ENCODE assay signal across 12 cellular contexts in the genomic region with DNA sequence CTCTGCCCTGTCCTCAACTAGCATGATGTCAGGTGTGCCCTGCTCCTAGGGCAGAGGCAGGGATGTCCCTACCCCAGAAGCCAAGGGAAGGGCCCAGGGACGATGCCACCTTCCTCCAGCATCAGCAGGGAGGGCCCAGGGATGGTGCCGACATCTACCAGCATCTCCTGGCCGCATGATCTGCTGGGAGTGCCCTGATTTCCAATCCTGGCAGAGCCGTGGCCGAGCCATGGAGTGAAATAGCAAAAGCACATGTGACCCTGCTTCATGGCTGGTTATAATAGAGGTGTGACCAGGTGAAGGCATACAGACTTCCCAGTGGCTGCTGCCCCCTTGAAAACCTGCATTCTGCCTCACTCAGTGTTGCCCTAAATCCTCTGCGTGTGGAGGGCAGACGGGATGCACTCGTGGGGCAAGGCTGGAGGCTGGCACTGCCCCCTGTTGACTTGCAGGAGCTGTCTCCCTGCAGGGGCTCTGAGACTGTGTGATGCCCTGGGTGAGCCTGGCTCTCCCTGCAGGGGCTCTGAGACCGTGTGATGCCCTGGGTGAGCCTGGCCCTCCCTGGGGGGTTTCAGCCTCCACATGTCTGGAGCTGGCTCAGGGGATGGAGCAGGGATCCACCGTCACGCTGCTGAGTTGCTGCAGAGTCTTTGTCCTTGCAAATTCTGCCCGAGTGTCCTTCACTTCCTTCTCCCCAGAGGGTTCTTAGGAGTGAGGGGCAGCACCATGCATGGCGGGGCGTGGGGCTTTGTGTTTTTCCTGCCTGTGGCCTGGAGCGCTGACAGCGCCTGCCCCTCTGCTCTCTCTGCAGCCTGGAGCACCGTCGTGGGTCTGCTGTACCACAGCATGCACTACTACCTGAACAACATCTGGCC. TPM values are rescaled to one million over a fixed set of nuclear protein-coding genes. Genes with fewer than 3 reads are reported as not detected.
"Had no signal": no experiment of that assay in that cellular context is flagged by ENCODE, and none has a peak within 500 bp of the region (broad histone marks: within the 10 kb centered on the region; RNA-seq: fewer than 3 reads in every experiment).

No MANE protein-coding gene starts in this region.

- H3K27ac ChIP-seq: cardiac muscle cell, tibial artery, uterus had no signal

- H3K36me3 ChIP-seq: uterus had no signal

- H3K9me3 ChIP-seq: mucosa of descending colon, tibial artery, uterus had no signal

- H3K27me3 Mint-ChIP-seq: activated T-helper 17 cell treated with anti-CD3 and anti-CD28 coated beads, Interleukin-2, amount 50 U/mL, for 72 hours had no signal

- H3K27me3 ChIP-seq: cardiac muscle cell, tibial artery, uterus had no signal

- H3K36me3 Mint-ChIP-seq: naive thymus-derived CD8-positive, alpha-beta T cell had no signal

- H3K4me1 ChIP-seq: tibial artery had no signal

- H3K27ac Mint-ChIP-seq: activated naive CD4-positive, alpha-beta T cell treated with anti-CD3 and anti-CD28 coated beads for 36 hours; activated T-helper 17 cell treated with anti-CD3 and anti-CD28 coated beads, Interleukin-2, amount 50 U/mL, for 72 hours; naive thymus-derived CD8-positive, alpha-beta T cell had no signal

- DNase-seq: activated CD4-positive, alpha-beta T cell treated with anti-CD3 and anti-CD28 coated beads, Interleukin-2, amount 50 U/mL, for 1 hour; activated naive CD4-positive, alpha-beta T cell treated with anti-CD3 and anti-CD28 coated beads for 36 hours; activated T-cell treated with anti-CD3 and anti-CD28 coated beads for 4 hours; mucosa of descending colon; naive thymus-derived CD8-positive, alpha-beta T cell; stimulated activated CD4-positive, alpha-beta T cell treated with anti-CD3 and anti-CD28 coated beads, Interleukin-15, amount 100 ng/mL, for 24 hours; stimulated activated CD4-positive, alpha-beta T cell treated with anti-CD3 and anti-CD28 coated beads, Interleukin-4, amount 100 ng/mL, for 24 hours; tibial artery; uterus had no signal

- ATAC-seq: activated T-helper 17 cell treated with anti-CD3 and anti-CD28 coated beads, Interleukin-2, amount 50 U/mL, for 72 hours; esophagus mucosa; mucosa of descending colon; naive thymus-derived CD8-positive, alpha-beta T cell had no signal

- H3K4me3 Mint-ChIP-seq: activated naive CD4-positive, alpha-beta T cell treated with anti-CD3 and anti-CD28 coated beads for 36 hours; activated T-helper 17 cell treated with anti-CD3 and anti-CD28 coated beads, Interleukin-2, amount 50 U/mL, for 72 hours had no signal

- H3K9me3 Mint-ChIP-seq: activated naive CD4-positive, alpha-beta T cell treated with anti-CD3 and anti-CD28 coated beads for 36 hours; activated T-helper 17 cell treated with anti-CD3 and anti-CD28 coated beads, Interleukin-2, amount 50 U/mL, for 72 hours had no signal

- H3K4me1 Mint-ChIP-seq: activated T-helper 17 cell treated with anti-CD3 and anti-CD28 coated beads, Interleukin-2, amount 50 U/mL, for 72 hours had no signal

- H3K4me3 ChIP-seq: cardiac muscle cell, mucosa of descending colon, tibial artery, uterus had no signal

RNA-seq across cellular contexts. Expression of a gene that starts 51.7 kb away (rescaled TPM):
- total RNA-seq: activated naive CD4-positive, alpha-beta T cell treated with anti-CD3 and anti-CD28 coated beads for 36 hours had no signal
